Comparison of ENCODE assay signal across 8 cellular contexts in the genomic region with DNA sequence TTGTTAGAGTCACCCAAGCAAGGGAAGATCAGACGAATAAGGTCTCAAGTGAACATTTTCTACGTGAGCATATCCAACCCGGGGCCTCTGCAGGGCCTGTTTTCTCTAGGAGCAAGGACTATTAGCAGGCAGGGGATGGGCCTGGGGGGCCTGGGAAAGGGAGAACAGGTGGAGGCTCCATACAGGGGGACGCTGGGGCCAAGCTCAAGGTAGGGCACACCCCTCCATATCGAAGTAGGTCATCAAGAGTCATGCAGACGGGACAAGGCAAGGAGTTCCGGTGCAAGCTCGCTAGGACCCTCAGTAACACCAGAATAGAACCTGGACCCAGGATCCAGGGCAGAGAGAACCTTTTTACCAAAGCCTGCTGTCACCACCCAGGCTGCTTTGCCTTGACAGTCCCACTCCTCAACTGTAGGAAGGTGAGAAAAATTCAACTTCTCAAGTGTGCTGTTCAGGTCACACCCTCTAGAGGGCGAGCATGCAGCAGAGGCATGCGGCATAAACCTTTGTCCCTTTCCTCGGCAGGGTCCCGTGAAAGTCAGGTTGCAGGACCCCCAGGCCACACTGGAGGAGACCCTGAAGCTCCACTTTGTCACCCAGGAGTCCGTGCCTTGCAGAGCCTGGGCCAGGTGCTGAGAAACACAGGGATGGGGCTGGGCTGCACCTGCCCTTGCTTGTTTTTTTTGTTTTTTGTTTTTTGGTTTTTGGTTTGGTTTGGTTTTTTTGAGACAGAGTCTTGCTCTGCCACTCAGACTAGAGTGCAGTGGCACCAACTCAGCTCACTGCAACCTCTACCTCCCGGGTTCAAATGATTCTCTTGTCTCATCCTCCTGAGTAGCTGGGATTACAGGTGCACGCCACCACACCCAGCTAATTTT. TPM values are rescaled to one million over a fixed set of nuclear protein-coding genes. Genes with fewer than 3 reads are reported as not detected.
DNase-seq lines count a peak whose midpoint lies in the region; ATAC-seq and TF ChIP-seq lines count a peak whose summit lies in the region.

No MANE protein-coding gene starts in this region.

- H3K27ac ChIP-seq in heart left ventricle (no peak overlapping the region), Peyer's patch (no peak overlapping the region), ascending aorta (no peak overlapping the region)

- ATAC-seq in heart left ventricle, result peak in 3 of 4 donors; percentile 59 to 71 (median 63)
- ATAC-seq in GM18909 (IDR thresholded peaks at IDR 0.05; ENCODE audit: poor library complexity, unreplicated experiment), result no peak

- H3K4me3 ChIP-seq in heart left ventricle (no peak overlapping the region), Peyer's patch (no peak overlapping the region), ascending aorta (no peak overlapping the region)

- intact Hi-C loops in heart left ventricle (cut with DNase I), result no loop called here
- intact Hi-C loops in cardiac septum (cut with DNase I), result no loop called here
- intact Hi-C loops in ascending aorta (cut with DNase I), result no loop called here

- TF ChIP-seq POLR2A in heart left ventricle (IDR thresholded peaks at IDR 0.05) (no peak), Peyer's patch (IDR thresholded peaks at IDR 0.05) (no peak)

- 45 to 53% (median 49%) methylated on average over 15 of the region's 15 CpGs; no CpG with 5 or more reads in 1 of the 4 donors for WGBS in heart left ventricle, 4 donors

- no peaks in the 10 kb centered on the region for H3K36me3 ChIP-seq in heart left ventricle
- no peaks in the 10 kb centered on the region for H3K36me3 ChIP-seq in Peyer's patch
- H3K36me3 ChIP-seq in ascending aorta, result no peaks in the 10 kb centered on the region

- no peaks in the 10 kb centered on the region for H3K9me3 ChIP-seq in heart left ventricle
- no peaks in the 10 kb centered on the region for H3K9me3 ChIP-seq in Peyer's patch
- H3K9me3 ChIP-seq in ascending aorta, result no peaks in the 10 kb centered on the region

- peak in 11 of 12 donors; percentile 42 to 85 (median 67) for TF ChIP-seq CTCF in heart left ventricle (IDR thresholded peaks at IDR 0.05)
- TF ChIP-seq CTCF in Peyer's patch (IDR thresholded peaks at IDR 0.05), result peak in 4 of 6 experiments; percentile 75 to 79 (median 78)
- TF ChIP-seq CTCF in ascending aorta (IDR thresholded peaks at IDR 0.05), result peak in 1 of 3 experiments; percentile 70

- H3K27me3 ChIP-seq in heart left ventricle (peaks cover 0 to 23% (median 0%) of the 10 kb centered on the region in 9 donors), Peyer's patch (no peaks in the 10 kb centered on the region), ascending aorta (no peaks in the 10 kb centered on the region)

- H3K4me1 ChIP-seq in heart left ventricle, result peaks cover 0 to 25% (median 0%) of the 10 kb centered on the region in 12 donors
- H3K4me1 ChIP-seq in Peyer's patch, result no peaks in the 10 kb centered on the region
- no peaks in the 10 kb centered on the region for H3K4me1 ChIP-seq in ascending aorta

- DNase-seq in heart left ventricle (no peak), cardiac septum (ENCODE audit: low spot score) (no peak), Peyer's patch (peak in 1 of 3 donors; percentile 80), iris pigment epithelial cell (ENCODE audit: low read depth) (peak; percentile 25), ascending aorta (ENCODE audit: low spot score in 2 of 2) (no peak)
- peak in 3 of 4 experiments; percentile 4 to 43 (median 19) for DNase-seq in activated naive CD4-positive, alpha-beta T cell (lab: John Stamatoyannopoulos, UW)
- peak; percentile 33 for DNase-seq in stimulated activated CD8-positive, alpha-beta memory T cell treated with anti-CD3 and anti-CD28 coated beads, Interleukin-15, amount 100 ng/mL, for 1 hour (ENCODE audit: low read depth)

RNA-seq across cellular contexts. Expression of gene APOBEC3B, which starts 8.6 kb away (rescaled TPM):
- 10 to 100 TPM in 1 of 9 donors, 1 to 10 TPM in 3, under 1 TPM in 3, not detected in 2; 0.49 to 10.3 (median 1.1) TPM for total RNA-seq in heart left ventricle
- polyA plus RNA-seq in heart left ventricle, result 1 to 10 TPM in 1 of 2 donors, under 1 TPM in 1; 0.85 to 1.0 TPM
- 0.54 TPM for total RNA-seq in cardiac septum
- total RNA-seq in Peyer's patch, result 1 to 10 TPM in 3 of 4 donors, not detected in 1; 1.1 to 2.7 (median 1.9) TPM
- total RNA-seq in ascending aorta, result 0.64 TPM

RNA-seq across cellular contexts. Expression of gene APOBEC3A, which starts 16.1 kb away (rescaled TPM):
- total RNA-seq in heart left ventricle (1 to 10 TPM in 3 of 9 donors, under 1 TPM in 3, not detected in 3; 0.36 to 7.7 (median 1.4) TPM), cardiac septum (1.7 TPM), Peyer's patch (1 to 10 TPM in 1 of 4 donors, not detected in 3; 9.1 TPM), ascending aorta (not detected)
- 1 to 10 TPM in 1 of 2 donors, under 1 TPM in 1; 0.58 to 1.4 TPM for polyA plus RNA-seq in heart left ventricle

RNA-seq across cellular contexts. Expression of gene APOBEC3C, which starts 40.5 kb away (rescaled TPM):
- 10 to 100 TPM in 8 of 9 donors, 1 to 10 TPM in 1; 7.3 to 53.8 (median 26.3) TPM for total RNA-seq in heart left ventricle
- 10 to 100 TPM; 12.3 to 24.9 TPM for polyA plus RNA-seq in heart left ventricle
- 22.1 TPM for total RNA-seq in cardiac septum
- total RNA-seq in Peyer's patch, result 10 to 100 TPM in 1 of 4 donors, 1 to 10 TPM in 3; 4.1 to 35.5 (median 4.4) TPM
- total RNA-seq in ascending aorta, result 9.5 TPM

RNA-seq across cellular contexts. Expression of gene APOBEC3D, which starts 47.4 kb away (rescaled TPM):
- total RNA-seq in heart left ventricle, result 1 to 10 TPM in 4 of 9 donors, under 1 TPM in 5; 0.20 to 4.7 (median 0.87) TPM
- 1 to 10 TPM in 1 of 2 donors, under 1 TPM in 1; 0.80 to 1.4 TPM for polyA plus RNA-seq in heart left ventricle
- total RNA-seq in cardiac septum, result 1.3 TPM
- total RNA-seq in Peyer's patch, result 1 to 10 TPM; 2.6 to 8.3 (median 3.6) TPM
- total RNA-seq in ascending aorta, result 0.75 TPM

Comparison
In these comparisons a context has a peak if more than half of its experiments do, and no peak if none do; other contexts are left out.
1. DNase-seq: peak in activated naive CD4-positive, alpha-beta T cell (3 of 4), iris pigment epithelial cell (single experiment) and stimulated activated CD8-positive, alpha-beta memory T cell treated with anti-CD3 and anti-CD28 coated beads, Interleukin-15, amount 100 ng/mL, for 1 hour (single experiment); none in heart left ventricle (0 of 5), cardiac septum (single experiment) and ascending aorta (0 of 2).